ENCODE assay signal across 8 cellular contexts in genomic region chr2:231514951-231515297, GRCh38. TPM values are rescaled to one million over a fixed set of nuclear protein-coding genes. Genes with fewer than 3 reads are reported as not detected.
DNase-seq lines count a peak whose midpoint lies in the region; ATAC-seq and TF ChIP-seq lines count a peak whose summit lies in the region.

No MANE protein-coding gene starts in this region.

- H3K27me3 Mint-ChIP-seq in activated T-cell treated with anti-CD3 and anti-CD28 coated beads, Interleukin-2, amount 50 U/mL, for 4 hours (ENCODE audit: low read depth), result no peaks in the 10 kb centered on the region

- H3K27ac ChIP-seq in liver (ENCODE audit: low read depth in 1 of 2, low read length in 2 of 2) (peak overlapping the region; percentile 77 to 90), tibial artery (peak overlapping the region; percentile 85 to 88)

- H3K36me3 ChIP-seq in adipocyte (ENCODE audit: control insufficient read depth, insufficient read depth, low read length, severe bottlenecking) (no peaks in the 10 kb centered on the region), liver (ENCODE audit: control insufficient read depth in 4 of 4, insufficient read depth in 3 of 4, low read depth in 1 of 4, low read length in 3 of 4) (no peaks in the 10 kb centered on the region), tibial artery (no peaks in the 10 kb centered on the region)

- H3K9me3 ChIP-seq in adipocyte (ENCODE audit: control insufficient read depth, low read length), result no peaks in the 10 kb centered on the region
- no peaks in the 10 kb centered on the region for H3K9me3 ChIP-seq in liver (ENCODE audit: control insufficient read depth in 4 of 4, low read length in 3 of 4)
- H3K9me3 ChIP-seq in tibial artery, result no peaks in the 10 kb centered on the region

- no peaks in the 10 kb centered on the region for H3K27me3 ChIP-seq in adipocyte (replicated peaks; ENCODE audit: control insufficient read depth, insufficient read depth, low read length)
- no peaks in the 10 kb centered on the region for H3K27me3 ChIP-seq in liver (ENCODE audit: control insufficient read depth in 4 of 4, insufficient read depth in 4 of 4, low read length in 3 of 4)
- H3K27me3 ChIP-seq in tibial artery, result no peaks in the 10 kb centered on the region

- no peak for TF ChIP-seq RAD21 in liver (IDR thresholded peaks at IDR 0.05)

- H3K4me3 ChIP-seq in adipocyte (ENCODE audit: low read length), result peak overlapping the region; percentile 94
- peak overlapping the region; percentile 62 to 77 (median 63) for H3K4me3 ChIP-seq in liver (ENCODE audit: low read depth in 1 of 3, low read length in 3 of 3)
- peak overlapping the region; percentile 62 to 68 for H3K4me3 ChIP-seq in tibial artery

- peak overlapping the region; percentile 87 for H3K4me3 Mint-ChIP-seq in activated T-cell treated with anti-CD3 and anti-CD28 coated beads, Interleukin-2, amount 50 U/mL, for 4 hours

- H3K36me3 Mint-ChIP-seq in activated T-cell treated with anti-CD3 and anti-CD28 coated beads, Interleukin-2, amount 50 U/mL, for 4 hours (ENCODE audit: insufficient read depth), result no peaks in the 10 kb centered on the region

- TF ChIP-seq CTCF in liver (IDR thresholded peaks at IDR 0.05; ENCODE audit: low read depth, low read length, missing input control) (no peak), tibial artery (IDR thresholded peaks at IDR 0.05) (no peak)

- no peaks in the 10 kb centered on the region for H3K9me3 Mint-ChIP-seq in activated T-cell treated with anti-CD3 and anti-CD28 coated beads, Interleukin-2, amount 50 U/mL, for 4 hours

- intact Hi-C loops in tibial artery (cut with DNase I; ENCODE audit: low total_unique reads), result loop anchor here (5.0 kb wide), 1 partner anchor 87 kb away; no protein-coding TSS in a partner anchor

- peaks cover 15% of the 10 kb centered on the region for H3K4me1 Mint-ChIP-seq in activated T-cell treated with anti-CD3 and anti-CD28 coated beads, Interleukin-2, amount 50 U/mL, for 4 hours (ENCODE audit: low read depth)

- peaks cover 19% of the 10 kb centered on the region for H3K4me1 ChIP-seq in adipocyte (ENCODE audit: control insufficient read depth, insufficient read depth, low read length)
- H3K4me1 ChIP-seq in liver (ENCODE audit: control insufficient read depth in 4 of 4, insufficient read depth in 4 of 4, low read length in 3 of 4), result peaks cover 0 to 15% (median 3%) of the 10 kb centered on the region in 4 donors
- peaks cover 0 to 10% (median 2%) of the 10 kb centered on the region in 4 donors for H3K4me1 ChIP-seq in tibial artery

- no peak for DNase-seq in activated T-cell treated with anti-CD3 and anti-CD28 coated beads, Interleukin-2, amount 50 U/mL, for 4 hours
- no peak for DNase-seq in activated T-cell treated with anti-CD3 and anti-CD28 coated beads, Interleukin-2, amount 50 U/mL, for 48 hours
- DNase-seq in adipocyte (ENCODE audit: low read depth) (no peak), tibial artery (no peak), NCI-H524 (lab: John Stamatoyannopoulos, UW) (no peak), HT-29 (ENCODE audit: low spot score) (no peak)

- H3K9ac ChIP-seq in adipocyte (ENCODE audit: low read length), result peak overlapping the region; percentile 96
- peak overlapping the region; percentile 67 to 77 for H3K9ac ChIP-seq in liver (ENCODE audit: low read depth in 1 of 2, low read length in 2 of 2)

- 48% methylated on average over 7 of the region's 7 CpGs for WGBS in liver

- no peak for ATAC-seq in activated T-cell treated with anti-CD3 and anti-CD28 coated beads, Interleukin-2, amount 50 U/mL, for 4 hours
- no peak for ATAC-seq in HG02588 (IDR thresholded peaks at IDR 0.05; ENCODE audit: unreplicated experiment)

TF ChIP-seq in liver, 16 proteins besides CTCF, POLR2A, EP300 and RAD21:
- TF ChIP-seq JUND (IDR thresholded peaks at IDR 0.05) (no peak), RXRA (IDR thresholded peaks at IDR 0.05) (no peak), NR2F2 (IDR thresholded peaks at IDR 0.05) (no peak), MAX (IDR thresholded peaks at IDR 0.05) (no peak), YY1 (IDR thresholded peaks at IDR 0.05) (no peak), HNF4G (IDR thresholded peaks at IDR 0.05) (no peak), TAF1 (conservative IDR thresholded peaks at IDR 0.05) (no peak), REST (IDR thresholded peaks at IDR 0.05) (no peak), ZBTB33 (IDR thresholded peaks at IDR 0.05) (no peak), FOXA1 (IDR thresholded peaks at IDR 0.05) (no peak), EGR1 (IDR thresholded peaks at IDR 0.05; ENCODE audit: low read depth in 2 of 2) (no peak), ATF3 (IDR thresholded peaks at IDR 0.05) (no peak), GABPA (IDR thresholded peaks at IDR 0.05 in 1 of 2, conservative IDR thresholded peaks at IDR 0.05 in 1 of 2) (no peak)

RNA-seq across cellular contexts. Expression of gene NMUR1, which starts 15.3 kb away (rescaled TPM):
- under 1 TPM in 1 of 3 donors, not detected in 2; 0.08 TPM for total RNA-seq in activated T-cell treated with anti-CD3 and anti-CD28 coated beads, Interleukin-2, amount 50 U/mL, for 4 hours
- under 1 TPM; 0.23 to 0.84 TPM for total RNA-seq in liver
- under 1 TPM; 0.36 to 0.67 TPM for polyA plus RNA-seq in liver
- not detected in 2 replicates for total RNA-seq in HT-29 (2014; rRNA removed; shearing (Covaris generic))

RNA-seq across cellular contexts. Expression of gene NCL, which starts 50.6 kb away (rescaled TPM):
- total RNA-seq in activated T-cell treated with anti-CD3 and anti-CD28 coated beads, Interleukin-2, amount 50 U/mL, for 4 hours, result 1,000 to 10,000 TPM; 1,928 to 2,267 (median 2,014) TPM
- 10 to 100 TPM; 83.1 to 93.0 TPM for total RNA-seq in liver
- polyA plus RNA-seq in liver, result 100 to 1,000 TPM; 121 to 139 TPM
- total RNA-seq in HT-29 (2014; rRNA removed; shearing (Covaris generic)), result 227 and 245 TPM in 2 replicates
